Comparison of ENCODE assay signal across 8 cellular contexts in genomic region chr10:87659571-87660483, GRCh38. TPM values are rescaled to one million over a fixed set of nuclear protein-coding genes. Genes with fewer than 3 reads are reported as not detected.
A peak's percentile ranks its signal among the peaks of the same experiment; 100 is the strongest.
DNase-seq lines count a peak whose midpoint lies in the region; ATAC-seq and TF ChIP-seq lines count a peak whose summit lies in the region.

PAPSS2 (plus strand) TSS chr10:87659878; CDS start chr10:87659982, 104 bp downstream.

- H3K27me3 Mint-ChIP-seq in IgD-negative memory B cell (peaks cover 27% of the 10 kb centered on the region), endothelial cell (ENCODE audit: unreplicated experiment) (peaks cover 7% of the 10 kb centered on the region)

- peak within 1 kb of the TSS; percentile 44 for H3K27ac ChIP-seq in suprapubic skin

- H3K4me3 ChIP-seq in GM08714 (ENCODE audit: low read length) (peak within 1 kb of the TSS; percentile 82), suprapubic skin (peak within 1 kb of the TSS; percentile 62)

- under 1% methylated on average over 47 of the region's 82 CpGs for WGBS in suprapubic skin

- H3K4me1 Mint-ChIP-seq in IgD-negative memory B cell (peaks cover 4 to 7% (median 6%) of the 10 kb centered on the region in 3 donors), endothelial cell (ENCODE audit: unreplicated experiment) (peaks cover 35% of the 10 kb centered on the region)

- no peaks in the 10 kb centered on the region for H3K36me3 ChIP-seq in suprapubic skin

- peak; percentile 4 to 11 for DNase-seq in activated CD4-positive, alpha-beta T cell treated with anti-CD3 and anti-CD28 coated beads for 4 hours
- DNase-seq in endothelial cell (ENCODE audit: low spot score) (peak; percentile 55), mesenteric fat pad (ENCODE audit: low spot score) (peak; percentile 91), suprapubic skin (ENCODE audit: low spot score in 2 of 2) (peak; percentile 78 to 80), amniotic stem cell (lab: John Stamatoyannopoulos, UW) (no peak)

- no peak for TF ChIP-seq EP300 in suprapubic skin (IDR thresholded peaks at IDR 0.05)

- H3K4me3 Mint-ChIP-seq in IgD-negative memory B cell = peak within 1 kb of the TSS; percentile 76 to 92 (median 84)
- peak within 1 kb of the TSS; percentile 97 for H3K4me3 Mint-ChIP-seq in endothelial cell (ENCODE audit: unreplicated experiment)

- peak in 1 of 2 donors; percentile 54 for TF ChIP-seq POLR2A in suprapubic skin (IDR thresholded peaks at IDR 0.05)

- no peaks in the 10 kb centered on the region for H3K9me3 Mint-ChIP-seq in IgD-negative memory B cell
- no peaks in the 10 kb centered on the region for H3K9me3 Mint-ChIP-seq in endothelial cell (ENCODE audit: unreplicated experiment)

- ATAC-seq in GM18867 (IDR thresholded peaks at IDR 0.05; ENCODE audit: unreplicated experiment) = no peak

- H3K36me3 Mint-ChIP-seq in IgD-negative memory B cell (no peaks in the 10 kb centered on the region), endothelial cell (ENCODE audit: low read depth, unreplicated experiment) (no peaks in the 10 kb centered on the region)

- peaks cover 13% of the 10 kb centered on the region for H3K4me1 ChIP-seq in suprapubic skin

- no peaks in the 10 kb centered on the region for H3K9me3 ChIP-seq in suprapubic skin

- H3K27ac Mint-ChIP-seq in IgD-negative memory B cell = peak within 1 kb of the TSS in 1 of 3 donors; percentile 38
- H3K27ac Mint-ChIP-seq in endothelial cell (ENCODE audit: unreplicated experiment) = peak within 1 kb of the TSS; percentile 81

- H3K27me3 ChIP-seq in suprapubic skin = no peaks in the 10 kb centered on the region

- no peak for TF ChIP-seq CTCF in endothelial cell (IDR thresholded peaks at IDR 0.05; ENCODE audit: unreplicated experiment)
- no peak for TF ChIP-seq CTCF in suprapubic skin (IDR thresholded peaks at IDR 0.05)

RNA-seq across cellular contexts. Expression of gene PAPSS2, which starts in this region (rescaled TPM):
- 0.13 TPM for polyA plus RNA-seq in IgD-negative memory B cell
- 31.0 TPM for total RNA-seq in endothelial cell (ENCODE audit: unreplicated experiment)
- total RNA-seq in mesenteric fat pad = 125 TPM
- total RNA-seq in suprapubic skin = 1 to 10 TPM; 2.4 to 5.6 (median 3.4) TPM
